In the genomic region with DNA sequence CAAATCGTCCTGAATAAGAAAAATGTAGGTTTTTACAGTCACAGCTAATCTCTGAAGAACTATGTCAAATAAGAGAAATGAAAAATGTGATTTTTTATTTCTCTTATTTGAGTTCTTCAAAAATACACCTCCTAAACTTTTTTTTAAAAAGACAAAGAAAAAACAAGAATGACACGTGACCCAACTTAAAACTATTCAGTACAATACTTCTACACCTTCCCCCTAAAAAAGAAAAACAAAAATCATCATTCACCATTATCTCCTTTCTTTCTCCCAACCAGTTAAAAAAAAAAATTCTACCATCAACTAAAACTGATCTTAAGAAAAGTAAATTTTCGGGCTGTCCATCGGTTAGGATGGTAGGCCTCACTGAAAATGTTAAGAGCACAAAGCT, we compare ENCODE assay signal across 8 cellular contexts. TPM values are rescaled to one million over a fixed set of nuclear protein-coding genes. Genes with fewer than 3 reads are reported as not detected.
DNase-seq lines count a peak whose midpoint lies in the region; ATAC-seq and TF ChIP-seq lines count a peak whose summit lies in the region.

No MANE protein-coding gene starts in this region.

- ATAC-seq in GM21526 (IDR thresholded peaks at IDR 0.05; ENCODE audit: low FRiP score, unreplicated experiment), result no peak

- H3K27me3 ChIP-seq in adipocyte (replicated peaks; ENCODE audit: control insufficient read depth, insufficient read depth, low read length), result no peaks in the 10 kb centered on the region
- no peaks in the 10 kb centered on the region for H3K27me3 ChIP-seq in kidney epithelial cell (ENCODE audit: control insufficient read depth, insufficient read depth, low read length)
- H3K27me3 ChIP-seq in suprapubic skin, result no peaks in the 10 kb centered on the region

- TF ChIP-seq POLR2A in suprapubic skin (IDR thresholded peaks at IDR 0.05), result no peak

- no peaks in the 10 kb centered on the region for H3K9me3 ChIP-seq in adipocyte (ENCODE audit: control insufficient read depth, low read length)
- no peaks in the 10 kb centered on the region for H3K9me3 ChIP-seq in suprapubic skin

- H3K27ac ChIP-seq in suprapubic skin, result peak overlapping the region; percentile 94

- DNase-seq in T-helper 1 cell (no peak), adipocyte (ENCODE audit: low read depth) (no peak), kidney epithelial cell (ENCODE audit: low read depth) (no peak), suprapubic skin (ENCODE audit: low spot score in 2 of 2) (no peak), NCI-H146 treated with DMSO at 0.1 percent for 48 hours (lab: John Stamatoyannopoulos, UW; ENCODE audit: unreplicated experiment) (no peak), H4 (ENCODE audit: low spot score) (no peak)

- H3K4me1 Mint-ChIP-seq in T-helper 1 cell treated with Interleukin-12 subunit alpha and Interleukin-12 subunit beta and Interleukin-4 antibody, amounts not matched to agents 30 μg/mL and 1 μg/mL, for 36 hours (ENCODE audit: low read depth), result peaks cover 49% of the 10 kb centered on the region

- H3K4me1 ChIP-seq in adipocyte (ENCODE audit: control insufficient read depth, insufficient read depth, low read length) (peaks cover 51% of the 10 kb centered on the region), suprapubic skin (peaks cover 74% of the 10 kb centered on the region)

- H3K4me3 Mint-ChIP-seq in T-helper 1 cell treated with Interleukin-12 subunit alpha and Interleukin-12 subunit beta and Interleukin-4 antibody, amounts not matched to agents 30 μg/mL and 1 μg/mL, for 36 hours, result peak overlapping the region; percentile 99

- TF ChIP-seq CTCF in kidney epithelial cell (IDR thresholded peaks at IDR 0.05; ENCODE audit: insufficient read depth, low read length, poor library complexity, severe bottlenecking), result no peak
- no peak for TF ChIP-seq CTCF in suprapubic skin (IDR thresholded peaks at IDR 0.05)

- no peaks in the 10 kb centered on the region for H3K9me3 Mint-ChIP-seq in T-helper 1 cell treated with Interleukin-12 subunit alpha and Interleukin-12 subunit beta and Interleukin-4 antibody, amounts not matched to agents 30 μg/mL and 1 μg/mL, for 36 hours

- peak overlapping the region; percentile 93 for H3K9ac ChIP-seq in adipocyte (ENCODE audit: low read length)

- H3K36me3 ChIP-seq in adipocyte (ENCODE audit: control insufficient read depth, insufficient read depth, low read length, severe bottlenecking) (no peaks in the 10 kb centered on the region), kidney epithelial cell (ENCODE audit: control insufficient read depth, insufficient read depth, low read length) (no peaks in the 10 kb centered on the region), suprapubic skin (no peaks in the 10 kb centered on the region)

- peaks cover 21% of the 10 kb centered on the region for H3K36me3 Mint-ChIP-seq in T-helper 1 cell treated with Interleukin-12 subunit alpha and Interleukin-12 subunit beta and Interleukin-4 antibody, amounts not matched to agents 30 μg/mL and 1 μg/mL, for 36 hours (ENCODE audit: low read depth)

- H3K27ac Mint-ChIP-seq in T-helper 1 cell treated with Interleukin-12 subunit alpha and Interleukin-12 subunit beta and Interleukin-4 antibody, amounts not matched to agents 30 μg/mL and 1 μg/mL, for 36 hours, result peak overlapping the region; percentile 98

- H3K4me3 ChIP-seq in adipocyte (ENCODE audit: low read length) (peak overlapping the region; percentile 86), kidney epithelial cell (ENCODE audit: low read depth, low read length) (peak overlapping the region; percentile 92), suprapubic skin (peak overlapping the region; percentile 80)

- 8% methylated on average over 4 of the region's 4 CpGs for WGBS in suprapubic skin

- no peaks in the 10 kb centered on the region for H3K27me3 Mint-ChIP-seq in T-helper 1 cell treated with Interleukin-12 subunit alpha and Interleukin-12 subunit beta and Interleukin-4 antibody, amounts not matched to agents 30 μg/mL and 1 μg/mL, for 36 hours (ENCODE audit: low read depth)

- TF ChIP-seq EP300 in suprapubic skin (IDR thresholded peaks at IDR 0.05), result no peak

RNA-seq across cellular contexts. Expression of a gene that starts 2.1 kb away (rescaled TPM):
- 46.7 and 52.9 TPM in 2 replicates for total RNA-seq in kidney epithelial cell
- total RNA-seq in suprapubic skin, result 10 to 100 TPM; 37.4 to 57.0 (median 48.2) TPM
- total RNA-seq in H4 (2014; rRNA removed; shearing (Covaris generic)), result 18.3 and 37.2 TPM in 2 replicates

RNA-seq across cellular contexts. Expression of a gene that starts 55.9 kb away (rescaled TPM):
- 42.5 and 46.0 TPM in 2 replicates for total RNA-seq in kidney epithelial cell
- total RNA-seq in suprapubic skin, result 10 to 100 TPM; 17.7 to 20.9 (median 18.8) TPM
- 38.6 and 44.4 TPM in 2 replicates for total RNA-seq in H4 (2014; rRNA removed; shearing (Covaris generic))
